ENCODE assay signal across 1 cellular context in the genomic region with DNA sequence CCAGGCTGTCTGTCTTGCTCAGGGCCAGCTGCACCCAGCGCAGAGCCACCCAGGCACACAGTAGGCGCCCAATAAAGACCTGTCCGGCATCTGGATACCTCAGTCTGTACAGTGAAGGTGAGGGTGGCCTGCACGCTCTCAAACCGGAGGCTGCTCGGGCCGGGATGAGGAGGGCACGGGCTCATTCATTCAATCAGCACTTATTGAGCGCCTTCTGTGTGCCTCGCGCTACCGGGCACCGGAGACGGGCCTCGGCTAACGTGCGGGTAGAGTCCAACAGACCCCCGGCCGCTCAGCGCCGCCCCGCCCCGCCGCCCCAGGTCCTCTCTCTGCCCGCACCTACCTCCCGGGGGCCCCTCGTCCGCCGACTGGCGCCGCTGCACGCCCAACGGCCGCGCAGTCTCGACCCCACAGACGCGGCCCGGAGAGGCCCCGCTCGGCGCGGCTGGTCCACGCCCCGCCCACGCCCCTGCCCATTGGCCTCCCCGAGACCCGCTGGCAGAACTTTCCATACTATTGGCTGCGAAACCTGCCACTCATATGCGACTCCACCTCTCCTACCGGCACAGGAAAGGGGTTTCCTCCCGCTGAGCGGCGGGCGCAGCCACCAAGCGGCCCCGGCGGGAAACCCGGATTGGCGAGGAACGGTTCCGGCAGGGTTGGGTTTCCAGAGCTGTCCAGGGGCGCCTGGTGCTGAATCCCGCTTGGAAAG.
TF ChIP-seq lines count a peak whose summit lies in the region.

A gene with protein sequence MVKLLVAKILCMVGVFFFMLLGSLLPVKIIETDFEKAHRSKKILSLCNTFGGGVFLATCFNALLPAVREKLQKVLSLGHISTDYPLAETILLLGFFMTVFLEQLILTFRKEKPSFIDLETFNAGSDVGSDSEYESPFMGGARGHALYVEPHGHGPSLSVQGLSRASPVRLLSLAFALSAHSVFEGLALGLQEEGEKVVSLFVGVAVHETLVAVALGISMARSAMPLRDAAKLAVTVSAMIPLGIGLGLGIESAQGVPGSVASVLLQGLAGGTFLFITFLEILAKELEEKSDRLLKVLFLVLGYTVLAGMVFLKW (minus strand): TSS at position 416 of the 712 bp plus-strand sequence. CDS start 2,760 bp downstream, outside the sequence.

TF ChIP-seq in WTC11, 78 proteins besides CTCF, POLR2A, EP300 and RAD21 (continued from another document and continues in another):
- TF ChIP-seq, protein P1, sequence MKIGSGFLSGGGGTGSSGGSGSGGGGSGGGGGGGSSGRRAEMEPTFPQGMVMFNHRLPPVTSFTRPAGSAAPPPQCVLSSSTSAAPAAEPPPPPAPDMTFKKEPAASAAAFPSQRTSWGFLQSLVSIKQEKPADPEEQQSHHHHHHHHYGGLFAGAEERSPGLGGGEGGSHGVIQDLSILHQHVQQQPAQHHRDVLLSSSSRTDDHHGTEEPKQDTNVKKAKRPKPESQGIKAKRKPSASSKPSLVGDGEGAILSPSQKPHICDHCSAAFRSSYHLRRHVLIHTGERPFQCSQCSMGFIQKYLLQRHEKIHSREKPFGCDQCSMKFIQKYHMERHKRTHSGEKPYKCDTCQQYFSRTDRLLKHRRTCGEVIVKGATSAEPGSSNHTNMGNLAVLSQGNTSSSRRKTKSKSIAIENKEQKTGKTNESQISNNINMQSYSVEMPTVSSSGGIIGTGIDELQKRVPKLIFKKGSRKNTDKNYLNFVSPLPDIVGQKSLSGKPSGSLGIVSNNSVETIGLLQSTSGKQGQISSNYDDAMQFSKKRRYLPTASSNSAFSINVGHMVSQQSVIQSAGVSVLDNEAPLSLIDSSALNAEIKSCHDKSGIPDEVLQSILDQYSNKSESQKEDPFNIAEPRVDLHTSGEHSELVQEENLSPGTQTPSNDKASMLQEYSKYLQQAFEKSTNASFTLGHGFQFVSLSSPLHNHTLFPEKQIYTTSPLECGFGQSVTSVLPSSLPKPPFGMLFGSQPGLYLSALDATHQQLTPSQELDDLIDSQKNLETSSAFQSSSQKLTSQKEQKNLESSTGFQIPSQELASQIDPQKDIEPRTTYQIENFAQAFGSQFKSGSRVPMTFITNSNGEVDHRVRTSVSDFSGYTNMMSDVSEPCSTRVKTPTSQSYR (CRISPR knock-in tag; IDR thresholded peaks at IDR 0.05): peak; percentile 96
- TF ChIP-seq, protein P2, sequence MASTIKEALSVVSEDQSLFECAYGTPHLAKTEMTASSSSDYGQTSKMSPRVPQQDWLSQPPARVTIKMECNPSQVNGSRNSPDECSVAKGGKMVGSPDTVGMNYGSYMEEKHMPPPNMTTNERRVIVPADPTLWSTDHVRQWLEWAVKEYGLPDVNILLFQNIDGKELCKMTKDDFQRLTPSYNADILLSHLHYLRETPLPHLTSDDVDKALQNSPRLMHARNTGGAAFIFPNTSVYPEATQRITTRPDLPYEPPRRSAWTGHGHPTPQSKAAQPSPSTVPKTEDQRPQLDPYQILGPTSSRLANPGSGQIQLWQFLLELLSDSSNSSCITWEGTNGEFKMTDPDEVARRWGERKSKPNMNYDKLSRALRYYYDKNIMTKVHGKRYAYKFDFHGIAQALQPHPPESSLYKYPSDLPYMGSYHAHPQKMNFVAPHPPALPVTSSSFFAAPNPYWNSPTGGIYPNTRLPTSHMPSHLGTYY (CRISPR knock-in tag; IDR thresholded peaks at IDR 0.05): peak; percentile 85; the same call in 1 of the 2 replicates
- TF ChIP-seq, protein P3, sequence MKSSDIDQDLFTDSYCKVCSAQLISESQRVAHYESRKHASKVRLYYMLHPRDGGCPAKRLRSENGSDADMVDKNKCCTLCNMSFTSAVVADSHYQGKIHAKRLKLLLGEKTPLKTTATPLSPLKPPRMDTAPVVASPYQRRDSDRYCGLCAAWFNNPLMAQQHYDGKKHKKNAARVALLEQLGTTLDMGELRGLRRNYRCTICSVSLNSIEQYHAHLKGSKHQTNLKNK (CRISPR knock-in tag; IDR thresholded peaks at IDR 0.05): no peak
- no peak for TF ChIP-seq SOX15 (CRISPR knock-in tag; IDR thresholded peaks at IDR 0.05)
- TF ChIP-seq, protein P4, sequence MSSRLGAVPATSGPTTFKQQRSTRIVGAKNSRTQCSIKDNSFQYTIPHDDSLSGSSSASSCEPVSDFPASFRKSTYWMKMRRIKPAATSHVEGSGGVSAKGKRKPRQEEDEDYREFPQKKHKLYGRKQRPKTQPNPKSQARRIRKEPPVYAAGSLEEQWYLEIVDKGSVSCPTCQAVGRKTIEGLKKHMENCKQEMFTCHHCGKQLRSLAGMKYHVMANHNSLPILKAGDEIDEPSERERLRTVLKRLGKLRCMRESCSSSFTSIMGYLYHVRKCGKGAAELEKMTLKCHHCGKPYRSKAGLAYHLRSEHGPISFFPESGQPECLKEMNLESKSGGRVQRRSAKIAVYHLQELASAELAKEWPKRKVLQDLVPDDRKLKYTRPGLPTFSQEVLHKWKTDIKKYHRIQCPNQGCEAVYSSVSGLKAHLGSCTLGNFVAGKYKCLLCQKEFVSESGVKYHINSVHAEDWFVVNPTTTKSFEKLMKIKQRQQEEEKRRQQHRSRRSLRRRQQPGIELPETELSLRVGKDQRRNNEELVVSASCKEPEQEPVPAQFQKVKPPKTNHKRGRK (CRISPR knock-in tag; IDR thresholded peaks at IDR 0.05; ENCODE audit: borderline replicate concordance): peak; percentile 73; the same call in 1 of the 2 replicates
- TF ChIP-seq, protein P5, sequence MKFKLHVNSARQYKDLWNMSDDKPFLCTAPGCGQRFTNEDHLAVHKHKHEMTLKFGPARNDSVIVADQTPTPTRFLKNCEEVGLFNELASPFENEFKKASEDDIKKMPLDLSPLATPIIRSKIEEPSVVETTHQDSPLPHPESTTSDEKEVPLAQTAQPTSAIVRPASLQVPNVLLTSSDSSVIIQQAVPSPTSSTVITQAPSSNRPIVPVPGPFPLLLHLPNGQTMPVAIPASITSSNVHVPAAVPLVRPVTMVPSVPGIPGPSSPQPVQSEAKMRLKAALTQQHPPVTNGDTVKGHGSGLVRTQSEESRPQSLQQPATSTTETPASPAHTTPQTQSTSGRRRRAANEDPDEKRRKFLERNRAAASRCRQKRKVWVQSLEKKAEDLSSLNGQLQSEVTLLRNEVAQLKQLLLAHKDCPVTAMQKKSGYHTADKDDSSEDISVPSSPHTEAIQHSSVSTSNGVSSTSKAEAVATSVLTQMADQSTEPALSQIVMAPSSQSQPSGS (CRISPR knock-in tag; IDR thresholded peaks at IDR 0.05; ENCODE audit: borderline replicate concordance, low read depth): 0 out of 2 replicates have a peak, but pooled peaks have one; percentile 66
- TF ChIP-seq OVOL2 (CRISPR knock-in tag; IDR thresholded peaks at IDR 0.05; ENCODE audit: borderline replicate concordance): no peak
- peak; percentile 93 for TF ChIP-seq FOXK1 (CRISPR knock-in tag; IDR thresholded peaks at IDR 0.05)
- TF ChIP-seq ZBTB21 (CRISPR knock-in tag; IDR thresholded peaks at IDR 0.05; ENCODE audit: borderline replicate concordance): peak; percentile 97
- peak; percentile 91 for TF ChIP-seq TCF7 (CRISPR knock-in tag; IDR thresholded peaks at IDR 0.05; ENCODE audit: low read depth)
- TF ChIP-seq ZNF423 (CRISPR knock-in tag; IDR thresholded peaks at IDR 0.05): peak; percentile 48; the same call in 1 of the 2 replicates
- TF ChIP-seq TEAD4 (CRISPR knock-in tag; IDR thresholded peaks at IDR 0.05): peak; percentile 91; the same call in 1 of the 2 replicates
- TF ChIP-seq ZNF263 (CRISPR knock-in tag; IDR thresholded peaks at IDR 0.05; ENCODE audit: low read depth): 0 out of 2 replicates have a peak, but pooled peaks have one; percentile 60
- peak; percentile 71; the same call in 1 of the 2 replicates for TF ChIP-seq NR2C2 (CRISPR knock-in tag; IDR thresholded peaks at IDR 0.05)
- TF ChIP-seq FOXP1 (CRISPR knock-in tag; IDR thresholded peaks at IDR 0.05; ENCODE audit: borderline replicate concordance): peak; percentile 98
- TF ChIP-seq ZNF671 (CRISPR knock-in tag; IDR thresholded peaks at IDR 0.05): no peak
- TF ChIP-seq, protein P6, sequence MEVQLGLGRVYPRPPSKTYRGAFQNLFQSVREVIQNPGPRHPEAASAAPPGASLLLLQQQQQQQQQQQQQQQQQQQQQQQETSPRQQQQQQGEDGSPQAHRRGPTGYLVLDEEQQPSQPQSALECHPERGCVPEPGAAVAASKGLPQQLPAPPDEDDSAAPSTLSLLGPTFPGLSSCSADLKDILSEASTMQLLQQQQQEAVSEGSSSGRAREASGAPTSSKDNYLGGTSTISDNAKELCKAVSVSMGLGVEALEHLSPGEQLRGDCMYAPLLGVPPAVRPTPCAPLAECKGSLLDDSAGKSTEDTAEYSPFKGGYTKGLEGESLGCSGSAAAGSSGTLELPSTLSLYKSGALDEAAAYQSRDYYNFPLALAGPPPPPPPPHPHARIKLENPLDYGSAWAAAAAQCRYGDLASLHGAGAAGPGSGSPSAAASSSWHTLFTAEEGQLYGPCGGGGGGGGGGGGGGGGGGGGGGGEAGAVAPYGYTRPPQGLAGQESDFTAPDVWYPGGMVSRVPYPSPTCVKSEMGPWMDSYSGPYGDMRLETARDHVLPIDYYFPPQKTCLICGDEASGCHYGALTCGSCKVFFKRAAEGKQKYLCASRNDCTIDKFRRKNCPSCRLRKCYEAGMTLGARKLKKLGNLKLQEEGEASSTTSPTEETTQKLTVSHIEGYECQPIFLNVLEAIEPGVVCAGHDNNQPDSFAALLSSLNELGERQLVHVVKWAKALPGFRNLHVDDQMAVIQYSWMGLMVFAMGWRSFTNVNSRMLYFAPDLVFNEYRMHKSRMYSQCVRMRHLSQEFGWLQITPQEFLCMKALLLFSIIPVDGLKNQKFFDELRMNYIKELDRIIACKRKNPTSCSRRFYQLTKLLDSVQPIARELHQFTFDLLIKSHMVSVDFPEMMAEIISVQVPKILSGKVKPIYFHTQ (CRISPR knock-in tag; IDR thresholded peaks at IDR 0.05): no peak
- TF ChIP-seq, protein P7, sequence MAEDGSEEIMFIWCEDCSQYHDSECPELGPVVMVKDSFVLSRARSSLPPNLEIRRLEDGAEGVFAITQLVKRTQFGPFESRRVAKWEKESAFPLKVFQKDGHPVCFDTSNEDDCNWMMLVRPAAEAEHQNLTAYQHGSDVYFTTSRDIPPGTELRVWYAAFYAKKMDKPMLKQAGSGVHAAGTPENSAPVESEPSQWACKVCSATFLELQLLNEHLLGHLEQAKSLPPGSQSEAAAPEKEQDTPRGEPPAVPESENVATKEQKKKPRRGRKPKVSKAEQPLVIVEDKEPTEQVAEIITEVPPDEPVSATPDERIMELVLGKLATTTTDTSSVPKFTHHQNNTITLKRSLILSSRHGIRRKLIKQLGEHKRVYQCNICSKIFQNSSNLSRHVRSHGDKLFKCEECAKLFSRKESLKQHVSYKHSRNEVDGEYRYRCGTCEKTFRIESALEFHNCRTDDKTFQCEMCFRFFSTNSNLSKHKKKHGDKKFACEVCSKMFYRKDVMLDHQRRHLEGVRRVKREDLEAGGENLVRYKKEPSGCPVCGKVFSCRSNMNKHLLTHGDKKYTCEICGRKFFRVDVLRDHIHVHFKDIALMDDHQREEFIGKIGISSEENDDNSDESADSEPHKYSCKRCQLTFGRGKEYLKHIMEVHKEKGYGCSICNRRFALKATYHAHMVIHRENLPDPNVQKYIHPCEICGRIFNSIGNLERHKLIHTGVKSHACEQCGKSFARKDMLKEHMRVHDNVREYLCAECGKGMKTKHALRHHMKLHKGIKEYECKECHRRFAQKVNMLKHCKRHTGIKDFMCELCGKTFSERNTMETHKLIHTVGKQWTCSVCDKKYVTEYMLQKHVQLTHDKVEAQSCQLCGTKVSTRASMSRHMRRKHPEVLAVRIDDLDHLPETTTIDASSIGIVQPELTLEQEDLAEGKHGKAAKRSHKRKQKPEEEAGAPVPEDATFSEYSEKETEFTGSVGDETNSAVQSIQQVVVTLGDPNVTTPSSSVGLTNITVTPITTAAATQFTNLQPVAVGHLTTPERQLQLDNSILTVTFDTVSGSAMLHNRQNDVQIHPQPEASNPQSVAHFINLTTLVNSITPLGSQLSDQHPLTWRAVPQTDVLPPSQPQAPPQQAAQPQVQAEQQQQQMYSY (CRISPR knock-in tag; IDR thresholded peaks at IDR 0.05): 0 out of 2 replicates have a peak, but pooled peaks have one; percentile 7
- TF ChIP-seq, protein P8, sequence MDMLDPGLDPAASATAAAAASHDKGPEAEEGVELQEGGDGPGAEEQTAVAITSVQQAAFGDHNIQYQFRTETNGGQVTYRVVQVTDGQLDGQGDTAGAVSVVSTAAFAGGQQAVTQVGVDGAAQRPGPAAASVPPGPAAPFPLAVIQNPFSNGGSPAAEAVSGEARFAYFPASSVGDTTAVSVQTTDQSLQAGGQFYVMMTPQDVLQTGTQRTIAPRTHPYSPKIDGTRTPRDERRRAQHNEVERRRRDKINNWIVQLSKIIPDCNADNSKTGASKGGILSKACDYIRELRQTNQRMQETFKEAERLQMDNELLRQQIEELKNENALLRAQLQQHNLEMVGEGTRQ (CRISPR knock-in tag; IDR thresholded peaks at IDR 0.05): peak; percentile 63; the same call in 1 of the 2 replicates
- peak; percentile 92 for TF ChIP-seq JUN (CRISPR knock-in tag; IDR thresholded peaks at IDR 0.05)
- TF ChIP-seq, protein P9, sequence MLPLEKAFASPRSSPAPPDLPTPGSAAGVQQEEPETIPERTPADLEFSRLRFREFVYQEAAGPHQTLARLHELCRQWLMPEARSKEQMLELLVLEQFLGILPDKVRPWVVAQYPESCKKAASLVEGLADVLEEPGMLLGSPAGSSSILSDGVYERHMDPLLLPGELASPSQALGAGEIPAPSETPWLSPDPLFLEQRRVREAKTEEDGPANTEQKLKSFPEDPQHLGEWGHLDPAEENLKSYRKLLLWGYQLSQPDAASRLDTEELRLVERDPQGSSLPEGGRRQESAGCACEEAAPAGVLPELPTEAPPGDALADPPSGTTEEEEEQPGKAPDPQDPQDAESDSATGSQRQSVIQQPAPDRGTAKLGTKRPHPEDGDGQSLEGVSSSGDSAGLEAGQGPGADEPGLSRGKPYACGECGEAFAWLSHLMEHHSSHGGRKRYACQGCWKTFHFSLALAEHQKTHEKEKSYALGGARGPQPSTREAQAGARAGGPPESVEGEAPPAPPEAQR (CRISPR knock-in tag; IDR thresholded peaks at IDR 0.05): peak; percentile 97
- peak; percentile 93 for TF ChIP-seq EMX1 (CRISPR knock-in tag; IDR thresholded peaks at IDR 0.05)
- TF ChIP-seq, protein P10, sequence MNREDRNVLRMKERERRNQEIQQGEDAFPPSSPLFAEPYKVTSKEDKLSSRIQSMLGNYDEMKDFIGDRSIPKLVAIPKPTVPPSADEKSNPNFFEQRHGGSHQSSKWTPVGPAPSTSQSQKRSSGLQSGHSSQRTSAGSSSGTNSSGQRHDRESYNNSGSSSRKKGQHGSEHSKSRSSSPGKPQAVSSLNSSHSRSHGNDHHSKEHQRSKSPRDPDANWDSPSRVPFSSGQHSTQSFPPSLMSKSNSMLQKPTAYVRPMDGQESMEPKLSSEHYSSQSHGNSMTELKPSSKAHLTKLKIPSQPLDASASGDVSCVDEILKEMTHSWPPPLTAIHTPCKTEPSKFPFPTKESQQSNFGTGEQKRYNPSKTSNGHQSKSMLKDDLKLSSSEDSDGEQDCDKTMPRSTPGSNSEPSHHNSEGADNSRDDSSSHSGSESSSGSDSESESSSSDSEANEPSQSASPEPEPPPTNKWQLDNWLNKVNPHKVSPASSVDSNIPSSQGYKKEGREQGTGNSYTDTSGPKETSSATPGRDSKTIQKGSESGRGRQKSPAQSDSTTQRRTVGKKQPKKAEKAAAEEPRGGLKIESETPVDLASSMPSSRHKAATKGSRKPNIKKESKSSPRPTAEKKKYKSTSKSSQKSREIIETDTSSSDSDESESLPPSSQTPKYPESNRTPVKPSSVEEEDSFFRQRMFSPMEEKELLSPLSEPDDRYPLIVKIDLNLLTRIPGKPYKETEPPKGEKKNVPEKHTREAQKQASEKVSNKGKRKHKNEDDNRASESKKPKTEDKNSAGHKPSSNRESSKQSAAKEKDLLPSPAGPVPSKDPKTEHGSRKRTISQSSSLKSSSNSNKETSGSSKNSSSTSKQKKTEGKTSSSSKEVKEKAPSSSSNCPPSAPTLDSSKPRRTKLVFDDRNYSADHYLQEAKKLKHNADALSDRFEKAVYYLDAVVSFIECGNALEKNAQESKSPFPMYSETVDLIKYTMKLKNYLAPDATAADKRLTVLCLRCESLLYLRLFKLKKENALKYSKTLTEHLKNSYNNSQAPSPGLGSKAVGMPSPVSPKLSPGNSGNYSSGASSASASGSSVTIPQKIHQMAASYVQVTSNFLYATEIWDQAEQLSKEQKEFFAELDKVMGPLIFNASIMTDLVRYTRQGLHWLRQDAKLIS (CRISPR knock-in tag; IDR thresholded peaks at IDR 0.05; ENCODE audit: borderline replicate concordance): peak; percentile 98
